Comparison of ENCODE assay signal across 18 cellular contexts in the genomic region with DNA sequence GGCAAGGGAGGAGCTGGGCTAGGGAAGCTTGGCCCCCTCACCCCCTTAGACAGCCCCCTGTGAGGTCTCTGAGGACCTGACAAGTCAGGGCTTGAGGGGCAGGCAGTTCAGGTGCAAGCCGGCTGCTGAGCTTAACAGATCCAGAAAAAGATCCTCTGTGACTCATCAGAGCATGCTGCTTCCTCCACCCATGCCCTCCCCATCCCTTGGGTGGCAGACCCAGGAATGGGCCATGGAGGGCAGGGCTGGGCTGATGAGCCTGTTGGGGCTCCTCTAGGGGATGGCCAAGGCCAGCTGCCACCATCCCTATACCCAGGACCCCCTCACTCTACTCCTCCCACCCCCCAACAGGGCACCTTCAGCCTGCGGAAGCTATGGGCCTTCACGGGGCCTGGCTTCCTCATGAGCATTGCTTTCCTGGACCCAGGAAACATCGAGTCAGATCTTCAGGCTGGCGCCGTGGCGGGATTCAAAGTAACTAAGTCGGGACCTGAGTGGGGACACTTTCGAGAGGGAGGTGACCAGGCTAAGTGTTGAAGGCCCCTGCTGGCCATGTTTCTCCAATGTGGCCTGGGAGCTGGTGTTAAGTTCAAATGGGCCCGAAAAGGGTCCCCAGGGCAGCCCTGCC. TPM values are rescaled to one million over a fixed set of nuclear protein-coding genes. Genes with fewer than 3 reads are reported as not detected.
DNase-seq lines count a peak whose midpoint lies in the region; ATAC-seq, FAIRE-seq and TF ChIP-seq lines count a peak whose summit lies in the region.
"Had no signal": no experiment of that assay in that cellular context is flagged by ENCODE, and none has a peak within 500 bp of the region (broad histone marks: within the 10 kb centered on the region; RNA-seq: fewer than 3 reads in every experiment).

No MANE protein-coding gene starts in this region.

- peaks cover 25% of the 10 kb centered on the region for H3K4me1 ChIP-seq in suprapubic skin
- H3K4me1 ChIP-seq: prostate gland had no signal

- peak overlapping the region; percentile 26 for H3K4me3 ChIP-seq in suprapubic skin
- H3K4me3 ChIP-seq: prostate gland had no signal

- no peaks in the 10 kb centered on the region for H3K36me3 ChIP-seq in suprapubic skin
- H3K36me3 ChIP-seq: brain microvascular endothelial cell, prostate gland had no signal

- no peak for FAIRE-seq in H54 (lab: Jason Lieb, UNC)
- FAIRE-seq: G401.6, kidney had no signal

- H3K27me3 ChIP-seq in suprapubic skin, result no peaks in the 10 kb centered on the region
- H3K27me3 ChIP-seq: brain microvascular endothelial cell had no signal

- DNase-seq in H54 (ENCODE audit: insufficient read length, low spot score) (peak; percentile 58), NCI-H2171 (lab: John Stamatoyannopoulos, UW) (peak; percentile 57), glomerular visceral epithelial cell (ENCODE audit: extremely low spot score) (peak; percentile 22), suprapubic skin (ENCODE audit: low spot score in 2 of 2) (no peak), superior temporal gyrus (ENCODE audit: extremely low spot score) (no peak), G401 (ENCODE audit: low spot score) (no peak)
- DNase-seq: activated CD8-positive, alpha-beta memory T cell treated with anti-CD3 and anti-CD28 coated beads, Interleukin-2, amount 10 ng/mL, durations not matched to agents 7 days and 5 days; activated naive CD4-positive, alpha-beta T cell treated with anti-CD3 and anti-CD28 coated beads for 36 hours; brain microvascular endothelial cell; CD4-positive, alpha-beta memory T cell; endodermal cell; kidney; NCI-H1105 had no signal

- in situ Hi-C loops in G401 (cut with HindIII; ENCODE audit: low sequenced_read_pairs), result no loop called here

- no peak overlapping the region for H3K27ac ChIP-seq in suprapubic skin
- H3K27ac ChIP-seq: brain microvascular endothelial cell, prostate gland had no signal

- no peaks in the 10 kb centered on the region for H3K9me3 ChIP-seq in suprapubic skin
- H3K9me3 ChIP-seq: prostate gland had no signal

- TF ChIP-seq EP300 in suprapubic skin (IDR thresholded peaks at IDR 0.05), result no peak

- ATAC-seq in HG03432 (IDR thresholded peaks at IDR 0.05; ENCODE audit: unreplicated experiment), result no peak
- ATAC-seq: activated CD8-positive, alpha-beta memory T cell treated with anti-CD3 and anti-CD28 coated beads, Interleukin-2, amount 10 ng/mL, durations not matched to agents 7 days and 5 days; Panc1 had no signal

- no peak for TF ChIP-seq POLR2A in H54 (IDR thresholded peaks at IDR 0.05; ENCODE audit: low read depth, low read length)
- TF ChIP-seq POLR2A in suprapubic skin (IDR thresholded peaks at IDR 0.05), result no peak

- TF ChIP-seq CTCF in suprapubic skin (IDR thresholded peaks at IDR 0.05), result no peak

- 67% methylated on average over 10 of the region's 10 CpGs for WGBS in suprapubic skin

RNA-seq across cellular contexts. Expression of a gene that starts 1.9 kb away (rescaled TPM):
- total RNA-seq in suprapubic skin, result 10 to 100 TPM in 2 of 4 donors, 1 to 10 TPM in 1, under 1 TPM in 1; 0.78 to 16.1 (median 7.6) TPM
- total RNA-seq in G401 (2014; rRNA removed; shearing (Covaris generic)), result 0.12 and 0.27 TPM in 2 replicates
- total RNA-seq: activated naive CD4-positive, alpha-beta T cell treated with anti-CD3 and anti-CD28 coated beads for 36 hours; glomerular endothelial cell had no signal

RNA-seq across cellular contexts. Expression of a gene that starts 15.7 kb away (rescaled TPM):
- 100 to 1,000 TPM in 2 of 4 donors, 10 to 100 TPM in 2; 70.3 to 140 (median 99.5) TPM for total RNA-seq in suprapubic skin
- 68.2 and 86.5 TPM in 2 replicates for total RNA-seq in G401 (2014; rRNA removed; shearing (Covaris generic))

RNA-seq across cellular contexts. Expression of a gene that starts 27.3 kb away (rescaled TPM):
- not detected for total RNA-seq in suprapubic skin
- total RNA-seq in G401 (2014; rRNA removed; shearing (Covaris generic)), result 0.25 and 2.7 TPM in 2 replicates
- total RNA-seq: activated CD8-positive, alpha-beta memory T cell treated with anti-CD3 and anti-CD28 coated beads, Interleukin-2, amount 10 ng/mL, durations not matched to agents 7 days and 5 days; activated naive CD4-positive, alpha-beta T cell treated with anti-CD3 and anti-CD28 coated beads for 36 hours; CD4-positive, alpha-beta memory T cell; glomerular endothelial cell had no signal

RNA-seq across cellular contexts. Expression of a gene that starts 34.9 kb away (rescaled TPM):
- total RNA-seq in suprapubic skin, result 1 to 10 TPM in 2 of 4 donors, under 1 TPM in 2; 0.21 to 3.3 (median 1.1) TPM
- not detected in 2 replicates for total RNA-seq in G401 (2014; rRNA removed; shearing (Covaris generic))
- total RNA-seq: activated naive CD4-positive, alpha-beta T cell treated with anti-CD3 and anti-CD28 coated beads for 36 hours; CD4-positive, alpha-beta memory T cell; glomerular endothelial cell had no signal

Comparison
In these comparisons a context has a peak if more than half of its experiments do, and no peak if none do; other contexts are left out.
1. DNase-seq: peak in H54 (single experiment), NCI-H2171 (single experiment) and glomerular visceral epithelial cell (single experiment); none in suprapubic skin (0 of 2), superior temporal gyrus (single experiment) and G401 (single experiment).